In genomic region chr5:96919754-96920197, GRCh38 we compare ENCODE assay signal across 1 cellular context.
TF ChIP-seq lines count a peak whose summit lies in the region.

No MANE protein-coding gene starts in this region.

TF ChIP-seq in GM12878, 131 proteins besides CTCF, POLR2A, EP300 and RAD21 (continued from another document and continues in another):
- peak; percentile 96 for TF ChIP-seq ATF2 (IDR thresholded peaks at IDR 0.05; ENCODE audit: low read length)
- peak; percentile 83 for TF ChIP-seq EED (IDR thresholded peaks at IDR 0.05; ENCODE audit: low read depth)
- TF ChIP-seq IRF5 (IDR thresholded peaks at IDR 0.05; ENCODE audit: borderline replicate concordance), result no peak
- no peak for TF ChIP-seq TCF3 (IDR thresholded peaks at IDR 0.05; ENCODE audit: borderline replicate concordance, insufficient read depth, low read depth, low read length)
- peak; percentile 88 for TF ChIP-seq JUNB (IDR thresholded peaks at IDR 0.05)
- no peak for TF ChIP-seq CEBPZ (IDR thresholded peaks at IDR 0.05; ENCODE audit: low read depth, low read length)
- TF ChIP-seq E4F1 (IDR thresholded peaks at IDR 0.05; ENCODE audit: borderline replicate concordance, partially characterized antibody), result no peak
- TF ChIP-seq MEF2B (IDR thresholded peaks at IDR 0.05; ENCODE audit: partially characterized antibody, poor library complexity, severe bottlenecking), result peak; percentile 79
- no peak for TF ChIP-seq POLR2AphosphoS2 (IDR thresholded peaks at IDR 0.05; ENCODE audit: low read depth, low read length)
- peak; percentile 87 for TF ChIP-seq NFIC (IDR thresholded peaks at IDR 0.05; ENCODE audit: low read depth, low read length)
- no peak for TF ChIP-seq ZNF274 (IDR thresholded peaks at IDR 0.05; ENCODE audit: insufficient read depth, insufficient read length)
- no peak for TF ChIP-seq KLF5 (IDR thresholded peaks at IDR 0.05; ENCODE audit: partially characterized antibody)
- TF ChIP-seq KDM1A (IDR thresholded peaks at IDR 0.05; ENCODE audit: borderline replicate concordance), result no peak
- TF ChIP-seq ZBTB11 (CRISPR knock-in tag; IDR thresholded peaks at IDR 0.05), result no peak
- no peak for TF ChIP-seq SMC3 (IDR thresholded peaks at IDR 0.05; ENCODE audit: borderline replicate concordance, low read length)
- no peak for TF ChIP-seq SMAD5 (IDR thresholded peaks at IDR 0.05; ENCODE audit: low read depth)
- TF ChIP-seq BRCA1 (IDR thresholded peaks at IDR 0.05; ENCODE audit: low read depth, low read length), result no peak
- TF ChIP-seq TAF1 (IDR thresholded peaks at IDR 0.05; ENCODE audit: borderline replicate concordance, low read depth, low read length), result no peak
- TF ChIP-seq ZBTB33 (IDR thresholded peaks at IDR 0.05), result no peak
- TF ChIP-seq NBN (IDR thresholded peaks at IDR 0.05), result peak; percentile 67; the same call in 1 of the 2 replicates
- TF ChIP-seq GABPA (IDR thresholded peaks at IDR 0.05; ENCODE audit: low read depth), result 0 out of 2 replicates have a peak, but pooled peaks have one; percentile 6
- no peak for TF ChIP-seq ZNF384 (IDR thresholded peaks at IDR 0.05; ENCODE audit: borderline replicate concordance, low read depth, low read length)
- no peak for TF ChIP-seq FOS (IDR thresholded peaks at IDR 0.05; ENCODE audit: borderline replicate concordance, extremely low read depth, insufficient read length)
- TF ChIP-seq EGR1 (IDR thresholded peaks at IDR 0.05; ENCODE audit: borderline replicate concordance in 1 of 2, low read depth in 2 of 2, low read length in 2 of 2), result no peak
- TF ChIP-seq HCFC1 (IDR thresholded peaks at IDR 0.05; ENCODE audit: low read length), result no peak
- peak; percentile 66; the same call in 1 of the 2 replicates for TF ChIP-seq CBX5 (IDR thresholded peaks at IDR 0.05; ENCODE audit: low read depth)
- no peak for TF ChIP-seq PAX8 (IDR thresholded peaks at IDR 0.05)
- TF ChIP-seq REST (IDR thresholded peaks at IDR 0.05; ENCODE audit: low read depth, low read length), result no peak
- TF ChIP-seq CBX3 (IDR thresholded peaks at IDR 0.05; ENCODE audit: borderline replicate concordance, low read depth), result no peak
- TF ChIP-seq TCF7 (IDR thresholded peaks at IDR 0.05; ENCODE audit: borderline replicate concordance), result no peak
- no peak for TF ChIP-seq MAX (IDR thresholded peaks at IDR 0.05; ENCODE audit: low read depth, low read length)
- TF ChIP-seq ZBTB40 (IDR thresholded peaks at IDR 0.05; ENCODE audit: borderline replicate concordance), result no peak
- TF ChIP-seq BHLHE40 (IDR thresholded peaks at IDR 0.05; ENCODE audit: borderline replicate concordance in 1 of 2, low read depth in 2 of 2, low read length in 1 of 2), result no peak; a peak in 1 of 4 replicates
- TF ChIP-seq LARP7 (IDR thresholded peaks at IDR 0.05), result no peak
